In the genomic region with DNA sequence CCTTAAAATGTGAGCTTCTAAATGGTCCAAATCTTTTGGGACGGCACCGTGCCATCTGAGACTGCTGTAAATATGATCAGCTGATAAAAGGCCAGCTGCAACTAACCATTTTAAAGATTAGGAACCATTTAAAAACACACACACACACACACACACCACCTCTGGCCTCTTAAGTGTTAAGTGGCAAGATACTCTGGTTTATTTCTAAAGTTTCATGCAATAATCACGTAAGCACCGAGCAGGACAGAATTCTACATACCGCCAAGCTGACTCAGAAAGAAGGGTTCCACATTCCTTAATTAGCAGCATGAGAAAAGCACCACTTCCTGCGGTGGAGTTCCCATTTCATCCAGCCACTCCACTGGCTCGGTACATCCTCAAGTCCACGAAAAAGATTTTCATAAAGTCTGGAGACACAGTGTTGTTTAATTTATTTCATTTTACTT, we compare ENCODE assay signal across 8 cellular contexts. TPM values are rescaled to one million over a fixed set of nuclear protein-coding genes. Genes with fewer than 3 reads are reported as not detected.
DNase-seq lines count a peak whose midpoint lies in the region; ATAC-seq and TF ChIP-seq lines count a peak whose summit lies in the region.

No MANE protein-coding gene starts in this region.

- H3K27ac ChIP-seq in HCT116 (ENCODE audit: low read depth, low read length) (peak overlapping the region; percentile 82), RWPE1 (no peak overlapping the region), prostate gland (no peak overlapping the region)

- intact Hi-C loops in HCT116 (cut with micrococcal nuclease): no loop called here
- intact Hi-C loops in prostate gland (cut with DNase I): no loop called here
- intact Hi-C loops in posterior cingulate gyrus (cut with DNase I): no loop called here

- BruUV-seq in HCT116 (replicated peaks; lab: Mats Ljungman, UMichigan): no TSS peak

- H3K9me2 ChIP-seq in HCT116 (ENCODE audit: insufficient read depth): no peaks in the 10 kb centered on the region

- H3K79me2 ChIP-seq in HCT116 (ENCODE audit: insufficient read depth, low read length): no peaks in the 10 kb centered on the region

- ATAC-seq in HCT116: peak; percentile 82
- no peak for ATAC-seq in GM19035 (IDR thresholded peaks at IDR 0.05; ENCODE audit: unreplicated experiment)

- peak; percentile 25; the same call in 1 of the 2 replicates for TF ChIP-seq RAD21 in HCT116 (IDR thresholded peaks at IDR 0.05; ENCODE audit: low read depth)

- H3K4me3 ChIP-seq in HCT116 (replicated peaks in 1 of 2; ENCODE audit: low read depth in 1 of 2, low read length in 2 of 2): peak overlapping the region; percentile 15 to 47
- H3K4me3 ChIP-seq in prostate gland: no peak overlapping the region

- no peak for TF ChIP-seq CTCF in HCT116 (IDR thresholded peaks at IDR 0.05 in 2 of 3, conservative IDR thresholded peaks at IDR 0.05 in 1 of 3; ENCODE audit: borderline replicate concordance in 1 of 3, insufficient read depth in 1 of 3, low read depth in 2 of 3, low read length in 2 of 3)
- no peak for TF ChIP-seq CTCF in RWPE1 (conservative IDR thresholded peaks at IDR 0.05; ENCODE audit: low read depth)
- TF ChIP-seq CTCF in prostate gland (IDR thresholded peaks at IDR 0.05): no peak

- peak overlapping the region; percentile 80 for H2AFZ ChIP-seq in HCT116 (ENCODE audit: low read depth, low read length, poor library complexity, severe bottlenecking)

- H3K36me3 ChIP-seq in HCT116 (ENCODE audit: control insufficient read depth in 1 of 2, insufficient read depth in 2 of 2, low read length in 2 of 2) (no peaks in the 10 kb centered on the region), prostate gland (no peaks in the 10 kb centered on the region)

- H3K9me3 ChIP-seq in HCT116 (ENCODE audit: control insufficient read depth in 1 of 2, insufficient read depth in 1 of 2, low read depth in 1 of 2, low read length in 2 of 2): no peaks in the 10 kb centered on the region
- no peaks in the 10 kb centered on the region for H3K9me3 ChIP-seq in prostate gland

- no peaks in the 10 kb centered on the region for H4K20me1 ChIP-seq in HCT116 (ENCODE audit: insufficient read depth)

- H3K4me2 ChIP-seq in HCT116 (ENCODE audit: low read length): peak overlapping the region; percentile 81

- POLR2A ChIA-PET in HCT116 (lab: Charles Lee) (interaction anchor here (0.7 to 5.8 kb wide), 7 partner anchors 11 to 143 kb away, joined by 3 to 64 read pairs (median 4); partner anchors contain the start of gene ZNF217), RWPE1 (lab: Yijun Ruan, JAX; ENCODE audit: low non-redundant PET) (no interaction called here)

- TF ChIP-seq POLR2A in HCT116 (IDR thresholded peaks at IDR 0.05; ENCODE audit: borderline replicate concordance, extremely low read depth, insufficient read depth, insufficient read length) (no peak), prostate gland (IDR thresholded peaks at IDR 0.05) (no peak)

- RAD21 ChIA-PET in HCT116 (lab: Charles Lee; ENCODE audit: low non-redundant PET in 1 of 2, low total read pairs in 2 of 2, uncharacterized antibody in 2 of 2, unreplicated experiment in 2 of 2): no interaction called here

- peak overlapping the region; percentile 60 for H3K9ac ChIP-seq in HCT116 (ENCODE audit: low read length)

- WGBS in prostate gland: 58% methylated on average over 8 of the region's 8 CpGs

- DNase-seq in DMS114 treated with DMSO at 0.1 percent for 48 hours (lab: John Stamatoyannopoulos, UW; ENCODE audit: unreplicated experiment): peak; percentile 87
- DNase-seq in HCT116 (ENCODE audit: low read depth, low spot score): peak; percentile 78
- peak; percentile 94 for DNase-seq in RWPE1 (ENCODE audit: low spot score)
- peak; percentile 88 for DNase-seq in fibroblast of the conjunctiva (ENCODE audit: low read depth)
- DNase-seq in renal cortical epithelial cell (ENCODE audit: low read depth): peak; percentile 99
- no peak for DNase-seq in prostate gland (ENCODE audit: low spot score)
- no peak for DNase-seq in posterior cingulate gyrus

- CTCF ChIA-PET in HCT116 (lab: Charles Lee) (no interaction called here), RWPE1 (lab: Yijun Ruan, JAX) (interaction anchor here (0.6 to 1.0 kb wide), 3 partner anchors 15 to 329 kb away, joined by 3 to 4 read pairs (median 3); no protein-coding TSS in a partner anchor)

- H3K4me1 ChIP-seq in HCT116 (ENCODE audit: control insufficient read depth in 1 of 2, insufficient read depth in 2 of 2, low read length in 2 of 2) (peaks cover 39 to 71% of the 10 kb centered on the region in 2 experiments), prostate gland (replicated peaks) (peaks cover 3% of the 10 kb centered on the region)

- no peaks in the 10 kb centered on the region for H3K27me3 ChIP-seq in HCT116 (ENCODE audit: insufficient read depth, low read length)
- no peaks in the 10 kb centered on the region for H3K27me3 ChIP-seq in prostate gland (replicated peaks; ENCODE audit: insufficient read depth)

TF ChIP-seq in HCT116, 20 proteins besides CTCF, POLR2A, EP300 and RAD21 (continues in another document):
- TF ChIP-seq SIN3A (IDR thresholded peaks at IDR 0.05; ENCODE audit: low read depth) (peak; percentile 67; the same call in 1 of the 2 replicates), JUND (IDR thresholded peaks at IDR 0.05) (peak; percentile 82), ELF1 (IDR thresholded peaks at IDR 0.05; ENCODE audit: borderline replicate concordance, low read depth) (no peak; the same call in 1 of the 2 replicates), SP1 (IDR thresholded peaks at IDR 0.05; ENCODE audit: low read depth) (peak; percentile 90), YY1 (IDR thresholded peaks at IDR 0.05; ENCODE audit: extremely low read depth, insufficient replicate concordance, low read depth, low read length) (no peak), ATF3 (IDR thresholded peaks at IDR 0.05) (no peak), ZFX (IDR thresholded peaks at IDR 0.05) (no peak), CBX3 (IDR thresholded peaks at IDR 0.05; ENCODE audit: low read depth) (peak; percentile 86), FOSL1 (IDR thresholded peaks at IDR 0.05; ENCODE audit: low read depth) (peak; percentile 83), POLR2AphosphoS5 (IDR thresholded peaks at IDR 0.05; ENCODE audit: low read depth, low read length) (peak; percentile 70), EGR1 (IDR thresholded peaks at IDR 0.05; ENCODE audit: low read depth) (no peak), EZH2phosphoT487 (IDR thresholded peaks at IDR 0.05; ENCODE audit: borderline replicate concordance) (no peak), EZH2 (IDR thresholded peaks at IDR 0.05) (no peak), ZNF274 (IDR thresholded peaks at IDR 0.05; ENCODE audit: low read depth, low read length) (no peak), TCF7L2 (IDR thresholded peaks at IDR 0.05; ENCODE audit: borderline replicate concordance, extremely low read depth, insufficient read depth, insufficient read length) (peak; percentile 59), SRF (IDR thresholded peaks at IDR 0.05; ENCODE audit: low read depth) (peak; percentile 80), CEBPB (IDR thresholded peaks at IDR 0.05; ENCODE audit: low read depth) (peak; percentile 68), REST (IDR thresholded peaks at IDR 0.05; ENCODE audit: low read depth) (no peak)
- TF ChIP-seq, protein P1, sequence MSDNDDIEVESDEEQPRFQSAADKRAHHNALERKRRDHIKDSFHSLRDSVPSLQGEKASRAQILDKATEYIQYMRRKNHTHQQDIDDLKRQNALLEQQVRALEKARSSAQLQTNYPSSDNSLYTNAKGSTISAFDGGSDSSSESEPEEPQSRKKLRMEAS (IDR thresholded peaks at IDR 0.05): peak; percentile 67

RNA-seq across cellular contexts. Expression of gene ZNF217, which starts 17.8 kb away (rescaled TPM):
- total RNA-seq in HCT116 (2021; ENCODE audit: unreplicated experiment): 33.8 TPM
- 14.3 and 15.7 TPM in 2 replicates for polyA plus RNA-seq in HCT116 (2012)
- 49.4 and 55.0 TPM in 2 replicates for total RNA-seq in renal cortical epithelial cell
- total RNA-seq in prostate gland: 10 to 100 TPM; 35.4 to 44.5 TPM

Comparison
In these comparisons a context has a peak if more than half of its experiments do, and no peak if none do; other contexts are left out.
1. DNase-seq: peak in DMS114 treated with DMSO at 0.1 percent for 48 hours (single experiment), HCT116 (single experiment), RWPE1 (single experiment), fibroblast of the conjunctiva (single experiment) and renal cortical epithelial cell (single experiment); none in prostate gland (single experiment) and posterior cingulate gyrus (0 of 10).
2. H3K4me3 ChIP-seq: peak in HCT116 (2 of 2); none in prostate gland (0 of 2).